Comparison of ENCODE assay signal across 20 cellular contexts in the genomic region with DNA sequence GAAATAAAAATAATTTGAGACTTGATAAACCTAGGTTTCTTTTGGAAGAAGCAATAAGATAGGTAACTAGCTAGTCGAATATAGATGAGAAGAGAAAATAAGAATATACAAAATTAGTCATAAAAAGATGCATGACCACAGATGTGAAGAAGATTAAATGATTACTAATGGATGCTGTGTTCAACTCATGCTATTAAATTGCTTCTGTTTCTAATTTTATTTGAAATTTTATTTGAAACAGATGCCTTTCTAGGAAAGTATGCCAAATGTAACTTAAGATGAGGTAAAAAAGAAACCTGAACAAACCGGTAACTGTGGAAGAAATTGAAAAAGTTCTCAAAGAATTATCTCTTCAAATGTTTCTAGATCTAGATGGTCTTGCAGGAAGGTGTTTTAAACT.
"Had no signal": no experiment of that assay in that cellular context is flagged by ENCODE, and none has a peak within 500 bp of the region (broad histone marks: within the 10 kb centered on the region; RNA-seq: fewer than 3 reads in every experiment).

No MANE protein-coding gene starts in this region.

- H3K36me3 ChIP-seq: SJSA1 had no signal

- H3K27me3 ChIP-seq: SJSA1 had no signal

- H3K27ac ChIP-seq: SJSA1, SK-N-MC had no signal

- DNase-seq: IMR-90, Karpas-422, KG1, MM.1S, NCI-H1092 treated with DMSO at 0.1 percent for 48 hours, NCI-H1436, NCI-H187, NCI-H2029, NCI-H2081 treated with DMSO at 0.1 percent for 48 hours, NCI-H2227 treated with DMSO at 0.1 percent for 48 hours, NCI-H524, NCI-H526 treated with DMSO at 0.1 percent for 48 hours, NCI-H748 treated with DMSO at 0.1 percent for 48 hours, Right ventricle myocardium superior, RPMI8226, SIG-M5, T-helper 1 cell had no signal

- H3K4me1 ChIP-seq: SJSA1 had no signal

- ATAC-seq: HepG2 had no signal

- H3K9me3 ChIP-seq: SJSA1 had no signal

- H3K4me3 ChIP-seq: SJSA1, SK-N-MC had no signal
